ENCODE assay signal across 8 cellular contexts in genomic region chr3:46978985-46979944, GRCh38. TPM values are rescaled to one million over a fixed set of nuclear protein-coding genes. Genes with fewer than 3 reads are reported as not detected.
DNase-seq lines count a peak whose midpoint lies in the region; ATAC-seq and TF ChIP-seq lines count a peak whose summit lies in the region.

A gene with protein sequence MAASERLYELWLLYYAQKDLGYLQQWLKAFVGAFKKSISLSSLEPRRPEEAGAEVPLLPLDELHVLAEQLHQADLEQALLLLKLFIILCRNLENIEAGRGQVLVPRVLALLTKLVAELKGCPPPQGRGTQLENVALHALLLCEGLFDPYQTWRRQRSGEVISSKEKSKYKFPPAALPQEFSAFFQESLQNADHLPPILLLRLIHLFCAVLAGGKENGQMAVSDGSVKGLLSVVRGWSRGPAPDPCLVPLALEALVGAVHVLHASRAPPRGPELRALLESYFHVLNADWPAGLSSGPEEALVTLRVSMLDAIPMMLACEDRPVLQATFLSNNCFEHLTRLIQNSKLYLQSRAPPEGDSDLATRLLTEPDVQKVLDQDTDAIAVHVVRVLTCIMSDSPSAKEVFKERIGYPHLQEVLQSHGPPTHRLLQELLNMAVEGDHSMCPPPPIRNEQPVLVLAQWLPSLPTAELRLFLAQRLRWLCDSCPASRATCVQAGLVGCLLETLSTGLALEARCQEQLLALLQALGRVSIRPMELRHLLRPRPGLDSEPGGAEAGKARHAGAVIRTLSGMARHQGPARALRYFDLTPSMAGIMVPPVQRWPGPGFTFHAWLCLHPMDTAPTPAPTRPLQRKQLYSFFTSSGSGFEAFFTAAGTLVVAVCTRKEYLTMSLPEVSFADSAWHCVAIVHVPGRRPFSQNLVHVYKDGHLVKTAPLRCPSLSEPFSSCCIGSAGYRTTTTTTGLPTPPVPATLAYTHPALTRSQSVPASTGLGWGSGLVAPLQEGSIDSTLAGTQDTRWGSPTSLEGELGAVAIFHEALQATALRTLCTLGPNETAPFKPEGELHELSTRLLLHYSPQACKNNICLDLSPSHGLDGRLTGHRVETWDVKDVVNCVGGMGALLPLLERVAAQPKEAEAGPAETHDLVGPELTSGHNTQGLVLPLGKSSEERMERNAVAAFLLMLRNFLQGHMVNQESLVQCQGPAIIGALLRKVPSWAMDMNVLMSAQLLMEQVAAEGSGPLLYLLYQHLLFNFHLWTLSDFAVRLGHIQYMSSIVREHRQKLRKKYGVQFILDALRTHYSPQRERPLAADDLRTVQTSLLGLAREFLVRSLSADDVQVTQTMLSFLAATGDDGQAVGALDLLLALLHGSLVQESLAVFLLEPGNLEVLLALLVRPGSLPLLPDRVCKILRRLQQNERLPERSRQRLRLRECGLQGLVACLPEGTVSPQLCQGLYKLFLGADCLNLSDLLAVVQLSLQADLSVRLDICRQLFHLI (N-terminal part only) (plus strand): TSS chr3:46979666. CDS start chr3:46979862, 196 bp downstream.

- ATAC-seq in GM19043 (IDR thresholded peaks at IDR 0.05; ENCODE audit: low read depth, unreplicated experiment) (peak; percentile 80), HG03354 (IDR thresholded peaks at IDR 0.05; ENCODE audit: poor library complexity, severe bottlenecking, unreplicated experiment) (peak; percentile 81)

- TF ChIP-seq CTCF in kidney epithelial cell (IDR thresholded peaks at IDR 0.05; ENCODE audit: insufficient read depth, low read length, poor library complexity, severe bottlenecking) = no peak

- no peaks in the 10 kb centered on the region for H3K27me3 ChIP-seq in kidney epithelial cell (ENCODE audit: control insufficient read depth, insufficient read depth, low read length)

- H3K4me3 ChIP-seq in kidney epithelial cell (ENCODE audit: low read depth, low read length) = peak within 1 kb of the TSS; percentile 58

- H3K36me3 ChIP-seq in kidney epithelial cell (ENCODE audit: control insufficient read depth, insufficient read depth, low read length) = no peaks in the 10 kb centered on the region

- peak; percentile 99 for DNase-seq in AML-193 (lab: John Stamatoyannopoulos, UW)
- peak; percentile 88 for DNase-seq in NCI-H460 (ENCODE audit: extremely low read depth, low read depth)
- DNase-seq in activated CD4-positive, CD25-positive, alpha-beta regulatory T cell treated with anti-CD3 and anti-CD28 coated beads, Interleukin-2, amount 50 U/mL, for 72 hours = peak; percentile 97
- peak; percentile 74 for DNase-seq in cerebellum (ENCODE audit: low spot score)
- DNase-seq in kidney epithelial cell (ENCODE audit: low read depth) = peak; percentile 69
- peak; percentile 99 for DNase-seq in stimulated activated CD4-positive, alpha-beta T cell treated with anti-CD3 and anti-CD28 coated beads, Interleukin-15, amount 100 ng/mL, for 24 hours

RNA-seq across cellular contexts. Expression of the gene that starts here (rescaled TPM):
- 14.8 and 16.3 TPM in 2 replicates for total RNA-seq in NCI-H460 (2014; rRNA removed; shearing (Covaris generic))
- 257 and 277 TPM in 2 replicates for polyA plus RNA-seq in NCI-H460 (2014; cell fraction: nucleus; rRNA removed)
- total RNA-seq in cerebellum (8.2 TPM), kidney epithelial cell (37.5 and 53.7 TPM in 2 replicates)

Comparison
In these comparisons a context has a peak if more than half of its experiments do, and no peak if none do; other contexts are left out.
1. Peak in every context shown above with its lines: DNase-seq, ATAC-seq and H3K4me3 ChIP-seq.